In the genomic region with DNA sequence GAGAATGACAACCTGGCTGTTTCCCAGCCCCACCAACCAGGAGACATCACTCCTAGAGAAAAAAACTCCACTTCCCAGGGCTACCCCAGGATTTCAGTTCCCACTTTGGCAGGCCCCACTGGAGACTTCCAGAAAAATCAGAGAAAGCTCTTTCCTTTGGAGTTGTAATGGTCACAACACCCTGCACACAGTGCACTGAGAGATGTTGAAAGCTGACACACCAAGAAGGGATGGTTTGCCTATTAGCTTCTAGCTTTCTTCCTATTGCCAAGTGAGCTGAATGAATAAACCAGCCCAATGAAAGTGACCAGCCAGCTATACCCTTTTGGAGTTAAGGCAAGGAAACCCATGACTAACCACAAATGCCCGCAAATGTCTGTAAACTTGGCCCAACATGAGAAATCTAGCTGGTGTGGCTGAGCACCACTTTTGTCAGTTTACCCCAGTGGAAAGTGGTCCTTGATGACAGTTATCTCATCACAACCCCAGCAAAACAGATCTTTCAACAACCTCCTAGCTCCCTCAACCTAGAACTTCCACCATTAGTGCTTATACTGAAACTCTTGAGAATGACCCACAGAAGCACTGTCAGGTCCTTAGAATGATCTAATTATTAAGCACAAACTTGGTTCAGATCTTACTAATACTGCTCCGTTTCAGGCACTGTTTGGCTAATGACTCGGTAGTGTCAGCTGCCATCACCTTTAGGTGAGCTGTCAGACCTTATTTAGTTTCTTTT, we compare ENCODE assay signal across 10 cellular contexts. TPM values are rescaled to one million over a fixed set of nuclear protein-coding genes. Genes with fewer than 3 reads are reported as not detected.
DNase-seq lines count a peak whose midpoint lies in the region; ATAC-seq and TF ChIP-seq lines count a peak whose summit lies in the region.
"Had no signal": no experiment of that assay in that cellular context is flagged by ENCODE, and none has a peak within 500 bp of the region (broad histone marks: within the 10 kb centered on the region; RNA-seq: fewer than 3 reads in every experiment).

No MANE protein-coding gene starts in this region.

- no peak for TF ChIP-seq POLR2A in GM18505 (IDR thresholded peaks at IDR 0.05; ENCODE audit: borderline replicate concordance, extremely low read depth, insufficient read depth, insufficient read length)
- TF ChIP-seq POLR2A in Peyer's patch (IDR thresholded peaks at IDR 0.05) = no peak

- intact Hi-C loops in naive thymus-derived CD4-positive, alpha-beta T cell (cut with micrococcal nuclease) = no loop called here

- peak overlapping the region in 4 of 10 donors; percentile 13 to 42 (median 22) for H3K4me3 Mint-ChIP-seq in naive thymus-derived CD4-positive, alpha-beta T cell
- no peak overlapping the region for H3K4me3 Mint-ChIP-seq in glutamatergic neuron (ENCODE audit: unreplicated experiment)

- TF ChIP-seq CTCF in Peyer's patch (IDR thresholded peaks at IDR 0.05) = no peak
- TF ChIP-seq CTCF in BE2C (IDR thresholded peaks at IDR 0.05; ENCODE audit: low read depth, low read length) = no peak
- no peak for TF ChIP-seq CTCF in glutamatergic neuron (IDR thresholded peaks at IDR 0.05; ENCODE audit: partially characterized antibody, unreplicated experiment)

- peak overlapping the region; percentile 52 to 93 (median 74) for H3K27ac ChIP-seq in Peyer's patch
- H3K27ac ChIP-seq in naive thymus-derived CD4-positive, alpha-beta T cell (ENCODE audit: low read depth, low read length) = peak overlapping the region; percentile 47
- H3K27ac ChIP-seq: HL-60 had no signal

- peaks cover 4 to 24% (median 5%) of the 10 kb centered on the region in 5 donors for H3K36me3 Mint-ChIP-seq in naive thymus-derived CD4-positive, alpha-beta T cell
- H3K36me3 Mint-ChIP-seq in glutamatergic neuron (ENCODE audit: unreplicated experiment) = no peaks in the 10 kb centered on the region

- peak overlapping the region; percentile 85 to 97 (median 92) for H3K27ac Mint-ChIP-seq in naive thymus-derived CD4-positive, alpha-beta T cell
- H3K27ac Mint-ChIP-seq in glutamatergic neuron (ENCODE audit: unreplicated experiment) = no peak overlapping the region

- POLR2A ChIA-PET in naive thymus-derived CD4-positive, alpha-beta T cell (lab: Charles Lee) = interaction anchor here (0.7 to 9.2 kb wide), 22 partner anchors 8 to 87 kb away, joined by 3 to 129 read pairs (median 9); a partner anchor contains a TSS

- H3K4me3 ChIP-seq in Peyer's patch = no peak overlapping the region
- H3K4me3 ChIP-seq in naive thymus-derived CD4-positive, alpha-beta T cell (ENCODE audit: low read length) = no peak overlapping the region
- no peak overlapping the region for H3K4me3 ChIP-seq in BE2C (ENCODE audit: low read depth, low read length)

- peaks cover 0 to 7% (median 0%) of the 10 kb centered on the region in 11 donors for H3K9me3 Mint-ChIP-seq in naive thymus-derived CD4-positive, alpha-beta T cell
- peaks cover 3% of the 10 kb centered on the region for H3K9me3 Mint-ChIP-seq in glutamatergic neuron (ENCODE audit: unreplicated experiment)

- CTCF ChIA-PET in naive thymus-derived CD4-positive, alpha-beta T cell (lab: Charles Lee) = interaction anchor here (1.2 to 5.6 kb wide), 10 partner anchors 9 to 92 kb away, joined by 3 to 46 read pairs (median 7); a partner anchor contains a TSS

- H3K36me3 ChIP-seq in Peyer's patch (peaks cover 0 to 20% (median 0%) of the 10 kb centered on the region in 3 donors), BE2C (no peaks in the 10 kb centered on the region)
- peaks cover 11 to 25% (median 16%) of the 10 kb centered on the region in 3 experiments for H3K36me3 ChIP-seq in naive thymus-derived CD4-positive, alpha-beta T cell (ENCODE audit: control insufficient read depth in 2 of 3, insufficient read depth in 3 of 3, low read length in 3 of 3)

- H3K4me1 ChIP-seq in Peyer's patch (peaks cover 13 to 74% (median 29%) of the 10 kb centered on the region in 4 donors), BE2C (peaks cover 8% of the 10 kb centered on the region)
- peaks cover 10 to 85% of the 10 kb centered on the region in 2 donors for H3K4me1 ChIP-seq in naive thymus-derived CD4-positive, alpha-beta T cell (ENCODE audit: control insufficient read depth in 2 of 2, insufficient read depth in 2 of 2, low read length in 2 of 2)

- DNase-seq in Peyer's patch (peak in 1 of 3 donors; percentile 24), NCI-H128 (lab: John Stamatoyannopoulos, UW; ENCODE audit: unreplicated experiment) (no peak), BE2C (no peak), glutamatergic neuron (no peak), SKM-1 treated with dmso at 0.1 percent for 144 hours (lab: John Stamatoyannopoulos, UW; ENCODE audit: unreplicated experiment) (no peak)
- DNase-seq in naive thymus-derived CD4-positive, alpha-beta T cell = peak in 2 of 9 donors; percentile 29 to 31
- DNase-seq: NCI-H774 had no signal

- no peaks in the 10 kb centered on the region for H3K27me3 Mint-ChIP-seq in naive thymus-derived CD4-positive, alpha-beta T cell
- peaks cover under 1% of the 10 kb centered on the region for H3K27me3 Mint-ChIP-seq in glutamatergic neuron (ENCODE audit: unreplicated experiment)

- H3K27me3 ChIP-seq in Peyer's patch (no peaks in the 10 kb centered on the region), BE2C (no peaks in the 10 kb centered on the region)
- no peaks in the 10 kb centered on the region for H3K27me3 ChIP-seq in naive thymus-derived CD4-positive, alpha-beta T cell (ENCODE audit: control insufficient read depth in 2 of 2, insufficient read depth in 2 of 2, low read length in 2 of 2)

- H3K9me3 ChIP-seq in Peyer's patch (no peaks in the 10 kb centered on the region), BE2C (no peaks in the 10 kb centered on the region)
- no peaks in the 10 kb centered on the region for H3K9me3 ChIP-seq in naive thymus-derived CD4-positive, alpha-beta T cell (ENCODE audit: control insufficient read depth in 2 of 3, low read length in 3 of 3)

- H3K4me1 Mint-ChIP-seq in naive thymus-derived CD4-positive, alpha-beta T cell = peaks cover 33 to 78% (median 70%) of the 10 kb centered on the region in 7 donors
- peaks cover 4% of the 10 kb centered on the region for H3K4me1 Mint-ChIP-seq in glutamatergic neuron (ENCODE audit: low read depth, unreplicated experiment)

- peak; percentile 41 for ATAC-seq in GM18505 (IDR thresholded peaks at IDR 0.05; ENCODE audit: unreplicated experiment)
- ATAC-seq in GM21619 (IDR thresholded peaks at IDR 0.05; ENCODE audit: unreplicated experiment) = peak; percentile 55
- no peak for ATAC-seq in naive thymus-derived CD4-positive, alpha-beta T cell

RNA-seq across cellular contexts. Expression of a gene that starts 11.3 kb away (rescaled TPM):
- 100 to 1,000 TPM in 3 of 4 donors, 10 to 100 TPM in 1; 92.7 to 152 (median 122) TPM for total RNA-seq in Peyer's patch
- 100 to 1,000 TPM; 118 to 632 (median 549) TPM for total RNA-seq in naive thymus-derived CD4-positive, alpha-beta T cell
- 100 to 1,000 TPM; 148 to 174 TPM for polyA plus RNA-seq in naive thymus-derived CD4-positive, alpha-beta T cell
- 22.5 TPM for polyA plus RNA-seq in BE2C (2012; ENCODE audit: insufficient read depth, insufficient read length, low read depth)
- total RNA-seq in glutamatergic neuron (ENCODE audit: unreplicated experiment) = 2.8 TPM

Comparison
In these comparisons a context has a peak if more than half of its experiments do, and no peak if none do; other contexts are left out.
1. RNA of a gene that starts 11.3 kb away (total RNA-seq): 118 to 632 TPM in naive thymus-derived CD4-positive, alpha-beta T cell and 92.7 to 152 TPM in Peyer's patch; 2.8 TPM in glutamatergic neuron (single experiment); every median in the first group is over 10 times any median in the second.